17 cellular contexts compared by ENCODE assay signal in genomic region chr9:124321935-124322334, GRCh38.
"Had no signal": no experiment of that assay in that cellular context is flagged by ENCODE, and none has a peak within 500 bp of the region (broad histone marks: within the 10 kb centered on the region; RNA-seq: fewer than 3 reads in every experiment).

No MANE protein-coding gene starts in this region.

- FAIRE-seq: kidney, pancreas had no signal

- H3K27ac ChIP-seq: hepatocyte, left ventricle myocardium inferior, pancreas, tibial artery had no signal

- H3K4me3 Mint-ChIP-seq: naive thymus-derived CD4-positive, alpha-beta T cell; stimulated activated naive CD8-positive, alpha-beta T cell treated with anti-CD3 and anti-CD28 coated beads, Interleukin-15, Interleukin-2, amounts not matched to agents 100 ng/mL and 50 ng/mL, for 24 hours had no signal

- ATAC-seq: left cardiac atrium; naive thymus-derived CD4-positive, alpha-beta T cell; pancreas; right cardiac atrium had no signal

- H3K27me3 ChIP-seq: hepatocyte, pancreas, tibial artery had no signal

- H3K9me3 Mint-ChIP-seq: naive thymus-derived CD4-positive, alpha-beta T cell; stimulated activated naive CD8-positive, alpha-beta T cell treated with anti-CD3 and anti-CD28 coated beads, Interleukin-15, Interleukin-2, amounts not matched to agents 100 ng/mL and 50 ng/mL, for 24 hours had no signal

- H3K27me3 Mint-ChIP-seq: naive thymus-derived CD4-positive, alpha-beta T cell; progenitor cell of endocrine pancreas; stimulated activated naive CD8-positive, alpha-beta T cell treated with anti-CD3 and anti-CD28 coated beads, Interleukin-15, Interleukin-2, amounts not matched to agents 100 ng/mL and 50 ng/mL, for 24 hours had no signal

- H3K36me3 Mint-ChIP-seq: naive thymus-derived CD4-positive, alpha-beta T cell had no signal

- H3K4me3 ChIP-seq: hepatocyte, left ventricle myocardium inferior, lung, pancreas, smooth muscle cell, tibial artery had no signal

- DNase-seq: foreskin melanocyte; head of caudate nucleus; kidney; left cardiac atrium; left ventricle myocardium inferior; mesendoderm; naive thymus-derived CD4-positive, alpha-beta T cell; nucleus accumbens; stimulated activated CD4-positive, alpha-beta T cell treated with anti-CD3 and anti-CD28 coated beads, Interleukin-2, amount 100 ng/mL, for 48 hours; tibial artery had no signal

- H3K27ac Mint-ChIP-seq: naive thymus-derived CD4-positive, alpha-beta T cell; progenitor cell of endocrine pancreas; stimulated activated naive CD8-positive, alpha-beta T cell treated with anti-CD3 and anti-CD28 coated beads, Interleukin-15, Interleukin-2, amounts not matched to agents 100 ng/mL and 50 ng/mL, for 24 hours had no signal
